ENCODE assay signal across 11 cellular contexts in the genomic region with DNA sequence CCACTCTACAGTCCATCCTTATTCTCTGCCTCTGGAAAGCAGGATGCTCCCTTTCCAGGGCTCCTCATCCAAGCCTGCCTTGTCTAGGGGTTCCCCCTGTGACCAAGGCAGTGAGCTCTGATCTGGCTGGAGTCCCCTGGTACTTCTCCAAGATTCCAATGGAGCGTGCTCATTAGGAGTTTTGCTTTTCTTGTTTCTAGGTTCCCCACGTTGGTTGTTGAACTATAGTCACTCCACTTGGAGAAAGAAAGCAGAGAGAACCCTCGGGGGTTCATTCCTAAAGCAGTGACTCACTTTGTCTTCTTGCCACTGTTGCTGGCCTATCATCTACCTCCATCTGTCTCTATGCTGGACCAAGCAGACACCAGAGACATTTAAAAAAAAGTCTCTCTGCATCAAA.
A peak's percentile ranks its signal among the peaks of the same experiment; 100 is the strongest.
DNase-seq lines count a peak whose midpoint lies in the region; ATAC-seq and TF ChIP-seq lines count a peak whose summit lies in the region.
"Had no signal": no experiment of that assay in that cellular context is flagged by ENCODE, and none has a peak within 500 bp of the region (broad histone marks: within the 10 kb centered on the region; RNA-seq: fewer than 3 reads in every experiment).

No MANE protein-coding gene starts in this region.

- intact Hi-C loops in right lobe of liver (cut with DNase I), result no loop called here

- H3K4me3 ChIP-seq in BJ (ENCODE audit: low read depth, low read length), result no peak overlapping the region
- H3K4me3 ChIP-seq in SJSA1, result no peak overlapping the region
- H3K4me3 ChIP-seq in right lobe of liver, result no peak overlapping the region
- H3K4me3 ChIP-seq: ascending aorta, K562 had no signal

- no peak for TF ChIP-seq POLR2A in right lobe of liver (IDR thresholded peaks at IDR 0.05)

- peak; percentile 96 for DNase-seq in BJ (ENCODE audit: low read depth)
- DNase-seq in SJSA1 (ENCODE audit: low read depth in 1 of 2, low spot score in 2 of 2), result peak; percentile 58 to 83
- peak; percentile 82 for DNase-seq in fibroblast of the conjunctiva (ENCODE audit: low read depth)
- peak; percentile 17 for DNase-seq in pons (ENCODE audit: low spot score)
- no peak for DNase-seq in NCI-H1436 (lab: John Stamatoyannopoulos, UW)
- DNase-seq in NCI-H774 (lab: John Stamatoyannopoulos, UW), result no peak
- no peak for DNase-seq in right lobe of liver
- DNase-seq: activated CD4-positive, alpha-beta T cell treated with anti-CD3 and anti-CD28 coated beads for 1 hour had no signal

- H3K27ac ChIP-seq in SJSA1 (peak overlapping the region; percentile 26), right lobe of liver (no peak overlapping the region)
- H3K27ac ChIP-seq: ascending aorta had no signal

- ATAC-seq in right lobe of liver (no peak), HG03025 (IDR thresholded peaks at IDR 0.05; ENCODE audit: low FRiP score, unreplicated experiment) (no peak)
- ATAC-seq: K562 had no signal

- H3K9me3 ChIP-seq in SJSA1 (replicated peaks) (no peaks in the 10 kb centered on the region), right lobe of liver (no peaks in the 10 kb centered on the region)
- H3K9me3 ChIP-seq: ascending aorta had no signal

- H3K36me3 ChIP-seq in BJ (ENCODE audit: control insufficient read depth, insufficient read depth, low read length), result no peaks in the 10 kb centered on the region
- no peaks in the 10 kb centered on the region for H3K36me3 ChIP-seq in SJSA1
- no peaks in the 10 kb centered on the region for H3K36me3 ChIP-seq in right lobe of liver
- H3K36me3 ChIP-seq: ascending aorta had no signal

- H3K27me3 ChIP-seq in BJ (ENCODE audit: control insufficient read depth, insufficient read depth, low read length) (peaks cover 2% of the 10 kb centered on the region; the same call in 1 of the 2 replicates), SJSA1 (replicated peaks) (no peaks in the 10 kb centered on the region), right lobe of liver (no peaks in the 10 kb centered on the region)
- H3K27me3 ChIP-seq: ascending aorta had no signal

- POLR2A ChIA-PET in BJ (lab: Charles Lee), result interaction anchor here (0.5 kb wide), 1 partner anchor 1509 kb away, joined by 3 read pairs; no protein-coding TSS in a partner anchor

- WGBS in right lobe of liver (ENCODE audit: insufficient coverage, low coverage, low lambda C conversion rate, missing lambda C conversion rate), result 50% methylated on average over 2 of the region's 3 CpGs

- CTCF ChIA-PET in BJ (lab: Yijun Ruan, JAX), result interaction anchor here (1.0 kb wide), 1 partner anchor 635 kb away, joined by 4 read pairs; no protein-coding TSS in a partner anchor

- TF ChIP-seq CTCF in BJ (IDR thresholded peaks at IDR 0.05; ENCODE audit: insufficient read depth, low read depth, low read length) (no peak), right lobe of liver (IDR thresholded peaks at IDR 0.05) (no peak)

- peaks cover 33% of the 10 kb centered on the region for H3K4me1 ChIP-seq in SJSA1 (replicated peaks)
- H3K4me1 ChIP-seq in right lobe of liver, result no peaks in the 10 kb centered on the region

Comparison
In these comparisons a context has a peak if more than half of its experiments do, and no peak if none do; other contexts are left out.
1. DNase-seq: peak in BJ (single experiment), SJSA1 (2 of 2), fibroblast of the conjunctiva (single experiment) and pons (single experiment); none in NCI-H1436 (single experiment), NCI-H774 (single experiment) and right lobe of liver (0 of 3).